In the genomic region with DNA sequence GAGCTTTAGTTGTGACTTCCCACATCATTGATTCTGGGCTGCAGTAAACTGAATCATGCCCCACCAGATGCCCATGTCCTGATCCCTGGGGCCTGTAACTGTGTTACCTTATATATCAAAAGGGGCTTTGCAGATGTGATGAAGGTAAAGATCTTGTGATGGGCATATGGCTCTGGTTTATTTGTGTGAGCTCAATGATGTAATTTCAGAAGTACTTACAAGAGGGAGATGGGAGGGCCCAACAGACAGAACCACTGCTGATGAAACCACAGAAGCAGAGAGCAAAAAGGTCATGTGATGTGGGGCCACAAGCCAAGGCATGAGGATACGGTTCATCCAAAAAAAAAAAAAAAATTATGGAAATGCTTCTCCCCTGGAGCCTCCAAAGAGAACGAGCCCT, we compare ENCODE assay signal across 18 cellular contexts.
DNase-seq lines count a peak whose midpoint lies in the region; ATAC-seq, FAIRE-seq and TF ChIP-seq lines count a peak whose summit lies in the region.
"Had no signal": no experiment of that assay in that cellular context is flagged by ENCODE, and none has a peak within 500 bp of the region (broad histone marks: within the 10 kb centered on the region; RNA-seq: fewer than 3 reads in every experiment).

No MANE protein-coding gene starts in this region.

- no peak for FAIRE-seq in small intestine (lab: Jason Lieb, UNC)
- FAIRE-seq: GM12891 had no signal

- peaks cover 0 to 7% (median 0%) of the 10 kb centered on the region in 11 experiments; a peak in 1 of 22 replicates for H3K9me3 ChIP-seq in BLaER1 treated with 17β-estradiol and CSF1 and Interleukin-3, amounts not matched to agents 10 nM and 100 nM (replicated peaks in 1 of 11)
- H3K9me3 ChIP-seq in Panc1 (ENCODE audit: control insufficient read depth, insufficient read depth, low read depth, low read length) (no peaks in the 10 kb centered on the region), small intestine (ENCODE audit: control insufficient read depth, low read depth) (no peaks in the 10 kb centered on the region)
- H3K9me3 ChIP-seq: BE2C had no signal

- POLR2A ChIA-PET in Panc1 (lab: Charles Lee): no interaction called here

- CTCF ChIA-PET in Panc1 (lab: Charles Lee): no interaction called here

- no peaks in the 10 kb centered on the region for H3K36me3 ChIP-seq in BLaER1 treated with 17β-estradiol and CSF1 and Interleukin-3, amounts not matched to agents 10 nM and 100 nM
- no peaks in the 10 kb centered on the region for H3K36me3 ChIP-seq in Panc1 (ENCODE audit: control insufficient read depth, insufficient read depth, low read length)
- H3K36me3 ChIP-seq in small intestine (ENCODE audit: control insufficient read depth in 2 of 2, insufficient read depth in 2 of 2, low read length in 2 of 2): no peaks in the 10 kb centered on the region
- H3K36me3 ChIP-seq: BE2C had no signal

- 0 out of 22 replicates have a peak, but pooled peaks cover 0 to 6% (median 0%) of the 10 kb centered on the region in 11 experiments for H3K27me3 ChIP-seq in BLaER1 treated with 17β-estradiol and CSF1 and Interleukin-3, amounts not matched to agents 10 nM and 100 nM
- H3K27me3 ChIP-seq in Panc1 (ENCODE audit: control insufficient read depth, insufficient read depth, low read length) (no peaks in the 10 kb centered on the region), small intestine (ENCODE audit: control insufficient read depth in 2 of 2, insufficient read depth in 2 of 2, low read length in 2 of 2) (no peaks in the 10 kb centered on the region)
- H3K27me3 ChIP-seq: BE2C had no signal

- H3K9ac ChIP-seq in BLaER1 treated with 17β-estradiol and CSF1 and Interleukin-3, amounts not matched to agents 10 nM and 100 nM: no peak overlapping the region
- H3K9ac ChIP-seq: KMS-11 had no signal

- peak overlapping the region in 1 of 11 experiments; percentile 36; a peak in 1 of 22 replicates for H3K27ac ChIP-seq in BLaER1 treated with 17β-estradiol and CSF1 and Interleukin-3, amounts not matched to agents 10 nM and 100 nM
- H3K27ac ChIP-seq in Panc1 (ENCODE audit: low read length) (peak overlapping the region; percentile 14; the same call in 1 of the 2 replicates), small intestine (ENCODE audit: low read depth in 1 of 2, low read length in 1 of 2) (no peak overlapping the region)
- H3K27ac ChIP-seq: KMS-11 had no signal

- in situ Hi-C loops in Panc1 (cut with HindIII; ENCODE audit: low pct_unique_long_range_greater_than_20kb, low sequenced_read_pairs): no loop called here
- in situ Hi-C loops in G401 (cut with HindIII; ENCODE audit: low sequenced_read_pairs): no loop called here

- WGBS in small intestine, 3 donors: 42 to 51% (median 44%) methylated on average over 2 of the region's 2 CpGs

- peak; percentile 7 for DNase-seq in HT1080 (ENCODE audit: low read depth)
- no peak for DNase-seq in Panc1 (ENCODE audit: low read depth, low spot score)
- peak; percentile 65 for DNase-seq in fibroblast of peridontal ligament (ENCODE audit: extremely low read depth)
- no peak for DNase-seq in small intestine
- no peak for DNase-seq in G401 (ENCODE audit: low spot score)
- DNase-seq: activated CD4-positive, CD25-positive, alpha-beta regulatory T cell treated with anti-CD3 and anti-CD28 coated beads, Interleukin-2, amount 50 U/mL, for 72 hours; anterior cingulate cortex; BE2C; cortex of kidney; NCI-H187; substantia nigra had no signal

- intact Hi-C loops in Panc1 (cut with micrococcal nuclease; ENCODE audit: unreplicated experiment): no loop called here

- no peak for TF ChIP-seq CTCF in Panc1 (IDR thresholded peaks at IDR 0.05)

- peak overlapping the region in 10 of 11 experiments; percentile 5 to 50 (median 35); a peak in 14 of 22 replicates for H3K4me2 ChIP-seq in BLaER1 treated with 17β-estradiol and CSF1 and Interleukin-3, amounts not matched to agents 10 nM and 100 nM
- H3K4me2 ChIP-seq: KMS-11 had no signal

- no peak overlapping the region for H3K4me3 ChIP-seq in BLaER1 treated with 17β-estradiol and CSF1 and Interleukin-3, amounts not matched to agents 10 nM and 100 nM
- H3K4me3 ChIP-seq in Panc1 (ENCODE audit: low read depth in 2 of 2, low read length in 2 of 2): no peak overlapping the region
- H3K4me3 ChIP-seq in small intestine (ENCODE audit: low read depth in 1 of 2, low read length in 2 of 2): no peak overlapping the region

- ATAC-seq in Panc1: no peak
- ATAC-seq in HG02870 (IDR thresholded peaks at IDR 0.05; ENCODE audit: unreplicated experiment): no peak
- no peak for ATAC-seq in HG02642 (IDR thresholded peaks at IDR 0.05; ENCODE audit: poor library complexity, unreplicated experiment)
- ATAC-seq: esophagus mucosa, left lobe of liver had no signal

- H3K4me1 ChIP-seq in BLaER1 treated with 17β-estradiol and CSF1 and Interleukin-3, amounts not matched to agents 10 nM and 100 nM: peaks cover 6 to 37% (median 26%) of the 10 kb centered on the region in 10 experiments; a peak in 19 of 20 replicates
- H3K4me1 ChIP-seq in Panc1 (ENCODE audit: control insufficient read depth, insufficient read depth, low read length) (peaks cover 18% of the 10 kb centered on the region), small intestine (ENCODE audit: control insufficient read depth in 2 of 2, insufficient read depth in 1 of 2, low read depth in 1 of 2, low read length in 1 of 2) (no peaks in the 10 kb centered on the region)
- H3K4me1 ChIP-seq: BE2C had no signal

- peaks cover 0 to 4% (median 0%) of the 10 kb centered on the region in 11 experiments; a peak in 1 of 22 replicates for H4K20me1 ChIP-seq in BLaER1 treated with 17β-estradiol and CSF1 and Interleukin-3, amounts not matched to agents 10 nM and 100 nM

- no TSS peak for BruUV-seq in Panc1 (replicated peaks; lab: Mats Ljungman, UMichigan)

Comparison
In these comparisons a context has a peak if more than half of its experiments do, and no peak if none do; other contexts are left out.
1. DNase-seq: peak in HT1080 (single experiment) and fibroblast of peridontal ligament (single experiment); none in Panc1 (single experiment), small intestine (single experiment) and G401 (single experiment).